Comparison of ENCODE assay signal across 36 cellular contexts in genomic region chr10:54203426-54203825, GRCh38.
"Had no signal": no experiment of that assay in that cellular context is flagged by ENCODE, and none has a peak within 500 bp of the region (broad histone marks: within the 10 kb centered on the region; RNA-seq: fewer than 3 reads in every experiment).

No MANE protein-coding gene starts in this region.

- DNase-seq: activated CD4-positive, alpha-beta T cell treated with anti-CD3 and anti-CD28 coated beads for 36 hours; activated CD4-positive, alpha-beta T cell treated with anti-CD3 and anti-CD28 coated beads, Interleukin-2, amount 10 ng/mL, durations not matched to agents 7 days and 5 days; activated CD4-positive, alpha-beta T cell treated with anti-CD3 and anti-CD28 coated beads, Interleukin-2, amount 50 U/mL, for 48 hours; activated CD8-positive, alpha-beta memory T cell treated with anti-CD3 and anti-CD28 coated beads, Interleukin-2, amount 50 U/mL, for 4 hours; activated effector memory CD4-positive, alpha-beta T cell treated with anti-CD3 and anti-CD28 coated beads, Interleukin-2, amount 50 U/mL, for 16 hours; activated naive CD4-positive, alpha-beta T cell; activated naive CD4-positive, alpha-beta T cell treated with anti-CD3 and anti-CD28 coated beads, Interleukin-2, amount 50 U/mL, for 16 hours; activated naive CD8-positive, alpha-beta T cell treated with anti-CD3 and anti-CD28 coated beads for 36 hours; activated T-cell treated with anti-CD3 and anti-CD28 coated beads for 4 hours; activated T-cell treated with anti-CD3 and anti-CD28 coated beads, Interleukin-2, amount 50 U/mL, for 72 hours; amniotic stem cell; aorta; brain microvascular endothelial cell; Kasumi-1; KG1; MG63; NCI-H1048; NCI-H1105 treated with DMSO at 0.1 percent for 48 hours; NCI-H1436; NCI-H1694; NCI-H1930; NCI-H2081 treated with DMSO at 0.1 percent for 48 hours; NCI-H345; NCI-H510A; NCI-H526; Peyer's patch; SHP77 treated with DMSO at 0.1 percent for 48 hours; SK-N-SH had no signal

- H3K9me3 ChIP-seq: MG63, Peyer's patch, SJSA1, SK-N-SH had no signal

- H3K27me3 ChIP-seq: brain microvascular endothelial cell, cardiac muscle cell, MG63, Peyer's patch, SJSA1 had no signal

- H3K36me3 ChIP-seq: brain microvascular endothelial cell, cardiac muscle cell, MG63, Peyer's patch, SJSA1 had no signal

- H3K36me3 Mint-ChIP-seq: activated naive CD8-positive, alpha-beta T cell treated with anti-CD3 and anti-CD28 coated beads for 36 hours; WTC11 had no signal

- H3K27ac ChIP-seq: brain microvascular endothelial cell, cardiac muscle cell, Peyer's patch, SJSA1 had no signal

- H3K4me1 ChIP-seq: Peyer's patch, SJSA1 had no signal

- H3K4me3 Mint-ChIP-seq: activated CD4-positive, alpha-beta T cell treated with anti-CD3 and anti-CD28 coated beads for 36 hours; activated CD4-positive, alpha-beta T cell treated with anti-CD3 and anti-CD28 coated beads, Interleukin-2, amount 10 ng/mL, durations not matched to agents 7 days and 5 days; activated naive CD8-positive, alpha-beta T cell treated with anti-CD3 and anti-CD28 coated beads for 36 hours; activated T-cell treated with anti-CD3 and anti-CD28 coated beads, Interleukin-2, amount 50 U/mL, for 72 hours; activated T-helper 17 cell treated with anti-CD3 and anti-CD28 coated beads, Interleukin-2, amount 50 U/mL, for 72 hours; central memory CD8-positive, alpha-beta T cell; T-helper 1 cell treated with Interleukin-12 subunit alpha and Interleukin-12 subunit beta and Interleukin-4 antibody, amounts not matched to agents 30 μg/mL and 1 μg/mL, for 36 hours; T-helper 2 cell treated with Interferon-gamma antibody and Interleukin-4, amounts not matched to agents 5 μg/mL and 100 μg/mL, for 36 hours; WTC11 had no signal

- H3K27me3 Mint-ChIP-seq: activated CD4-positive, alpha-beta T cell treated with anti-CD3 and anti-CD28 coated beads for 36 hours; activated CD4-positive, alpha-beta T cell treated with anti-CD3 and anti-CD28 coated beads, Interleukin-2, amount 10 ng/mL, durations not matched to agents 7 days and 5 days; activated naive CD8-positive, alpha-beta T cell treated with anti-CD3 and anti-CD28 coated beads for 36 hours; activated T-helper 17 cell treated with anti-CD3 and anti-CD28 coated beads, Interleukin-2, amount 50 U/mL, for 72 hours; central memory CD8-positive, alpha-beta T cell had no signal

- ATAC-seq: activated CD4-positive, alpha-beta T cell treated with anti-CD3 and anti-CD28 coated beads for 36 hours; activated CD4-positive, CD25-positive, alpha-beta regulatory T cell treated with anti-CD3 and anti-CD28 coated beads, Interleukin-2, amount 50 U/mL, for 24 hours; activated T-cell treated with anti-CD3 and anti-CD28 coated beads, Interleukin-2, amount 50 U/mL, for 72 hours; activated T-helper 17 cell treated with anti-CD3 and anti-CD28 coated beads, Interleukin-2, amount 50 U/mL, for 72 hours; WTC11 had no signal

- H3K4me1 Mint-ChIP-seq: activated CD4-positive, alpha-beta T cell treated with anti-CD3 and anti-CD28 coated beads for 36 hours; activated CD4-positive, alpha-beta T cell treated with anti-CD3 and anti-CD28 coated beads, Interleukin-2, amount 10 ng/mL, durations not matched to agents 7 days and 5 days; activated naive CD8-positive, alpha-beta T cell treated with anti-CD3 and anti-CD28 coated beads for 36 hours; activated T-helper 17 cell treated with anti-CD3 and anti-CD28 coated beads, Interleukin-2, amount 50 U/mL, for 72 hours; central memory CD8-positive, alpha-beta T cell; WTC11 had no signal

- H3K4me3 ChIP-seq: cardiac muscle cell, MG63, Peyer's patch, SJSA1 had no signal

- H3K9me3 Mint-ChIP-seq: WTC11 had no signal
